Comparison of ENCODE assay signal across 1 cellular context in the genomic region with DNA sequence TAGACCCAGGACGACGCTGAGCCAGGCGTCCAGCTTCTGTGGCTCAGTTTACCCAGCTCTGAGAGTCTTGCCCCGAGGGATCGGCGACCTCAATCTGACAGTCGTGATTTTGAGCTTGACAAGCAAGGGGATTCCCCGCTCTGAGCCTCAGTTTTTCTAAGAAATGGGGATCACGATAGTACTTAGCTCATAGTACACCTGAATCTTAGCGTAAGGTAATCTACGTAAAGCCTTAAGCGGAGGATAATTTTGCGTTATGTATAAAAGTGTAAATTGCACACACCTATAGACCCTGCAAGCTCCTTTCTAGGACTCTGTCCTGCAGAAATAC.
TF ChIP-seq lines count a peak whose summit lies in the region.

No MANE protein-coding gene starts in this region.

TF ChIP-seq in HepG2, 621 proteins besides CTCF, POLR2A, EP300 and RAD21:
- TF ChIP-seq ZNF337 (CRISPR knock-in tag; IDR thresholded peaks at IDR 0.05; ENCODE audit: borderline replicate concordance, low read depth) (0 out of 2 replicates have a peak, but pooled peaks have one; percentile 8), GFI1 (CRISPR knock-in tag; IDR thresholded peaks at IDR 0.05; ENCODE audit: borderline replicate concordance) (no peak), ZNF543 (CRISPR knock-in tag; IDR thresholded peaks at IDR 0.05) (0 out of 2 replicates have a peak, but pooled peaks have one; percentile 2), KDM4B (CRISPR knock-in tag; IDR thresholded peaks at IDR 0.05) (no peak)
- TF ChIP-seq, protein P1, sequence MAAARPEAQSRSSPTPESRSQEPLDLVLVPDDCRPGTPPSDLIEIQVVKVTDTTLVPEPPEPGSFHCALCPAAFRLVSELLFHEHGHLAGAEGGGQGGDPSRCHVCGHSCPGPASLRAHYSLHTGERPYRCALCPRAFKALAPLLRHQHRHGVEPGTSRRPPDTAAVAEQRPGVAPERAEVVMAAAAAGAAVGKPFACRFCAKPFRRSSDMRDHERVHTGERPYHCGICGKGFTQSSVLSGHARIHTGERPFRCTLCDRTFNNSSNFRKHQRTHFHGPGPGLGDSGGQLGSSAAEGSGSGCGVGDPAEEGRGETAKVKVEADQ (CRISPR knock-in tag; IDR thresholded peaks at IDR 0.05; ENCODE audit: borderline replicate concordance) = 0 out of 2 replicates have a peak, but pooled peaks have one; percentile 12
- TF ChIP-seq, protein P2, sequence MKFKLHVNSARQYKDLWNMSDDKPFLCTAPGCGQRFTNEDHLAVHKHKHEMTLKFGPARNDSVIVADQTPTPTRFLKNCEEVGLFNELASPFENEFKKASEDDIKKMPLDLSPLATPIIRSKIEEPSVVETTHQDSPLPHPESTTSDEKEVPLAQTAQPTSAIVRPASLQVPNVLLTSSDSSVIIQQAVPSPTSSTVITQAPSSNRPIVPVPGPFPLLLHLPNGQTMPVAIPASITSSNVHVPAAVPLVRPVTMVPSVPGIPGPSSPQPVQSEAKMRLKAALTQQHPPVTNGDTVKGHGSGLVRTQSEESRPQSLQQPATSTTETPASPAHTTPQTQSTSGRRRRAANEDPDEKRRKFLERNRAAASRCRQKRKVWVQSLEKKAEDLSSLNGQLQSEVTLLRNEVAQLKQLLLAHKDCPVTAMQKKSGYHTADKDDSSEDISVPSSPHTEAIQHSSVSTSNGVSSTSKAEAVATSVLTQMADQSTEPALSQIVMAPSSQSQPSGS (CRISPR knock-in tag; IDR thresholded peaks at IDR 0.05) = no peak
- TF ChIP-seq, protein P3, sequence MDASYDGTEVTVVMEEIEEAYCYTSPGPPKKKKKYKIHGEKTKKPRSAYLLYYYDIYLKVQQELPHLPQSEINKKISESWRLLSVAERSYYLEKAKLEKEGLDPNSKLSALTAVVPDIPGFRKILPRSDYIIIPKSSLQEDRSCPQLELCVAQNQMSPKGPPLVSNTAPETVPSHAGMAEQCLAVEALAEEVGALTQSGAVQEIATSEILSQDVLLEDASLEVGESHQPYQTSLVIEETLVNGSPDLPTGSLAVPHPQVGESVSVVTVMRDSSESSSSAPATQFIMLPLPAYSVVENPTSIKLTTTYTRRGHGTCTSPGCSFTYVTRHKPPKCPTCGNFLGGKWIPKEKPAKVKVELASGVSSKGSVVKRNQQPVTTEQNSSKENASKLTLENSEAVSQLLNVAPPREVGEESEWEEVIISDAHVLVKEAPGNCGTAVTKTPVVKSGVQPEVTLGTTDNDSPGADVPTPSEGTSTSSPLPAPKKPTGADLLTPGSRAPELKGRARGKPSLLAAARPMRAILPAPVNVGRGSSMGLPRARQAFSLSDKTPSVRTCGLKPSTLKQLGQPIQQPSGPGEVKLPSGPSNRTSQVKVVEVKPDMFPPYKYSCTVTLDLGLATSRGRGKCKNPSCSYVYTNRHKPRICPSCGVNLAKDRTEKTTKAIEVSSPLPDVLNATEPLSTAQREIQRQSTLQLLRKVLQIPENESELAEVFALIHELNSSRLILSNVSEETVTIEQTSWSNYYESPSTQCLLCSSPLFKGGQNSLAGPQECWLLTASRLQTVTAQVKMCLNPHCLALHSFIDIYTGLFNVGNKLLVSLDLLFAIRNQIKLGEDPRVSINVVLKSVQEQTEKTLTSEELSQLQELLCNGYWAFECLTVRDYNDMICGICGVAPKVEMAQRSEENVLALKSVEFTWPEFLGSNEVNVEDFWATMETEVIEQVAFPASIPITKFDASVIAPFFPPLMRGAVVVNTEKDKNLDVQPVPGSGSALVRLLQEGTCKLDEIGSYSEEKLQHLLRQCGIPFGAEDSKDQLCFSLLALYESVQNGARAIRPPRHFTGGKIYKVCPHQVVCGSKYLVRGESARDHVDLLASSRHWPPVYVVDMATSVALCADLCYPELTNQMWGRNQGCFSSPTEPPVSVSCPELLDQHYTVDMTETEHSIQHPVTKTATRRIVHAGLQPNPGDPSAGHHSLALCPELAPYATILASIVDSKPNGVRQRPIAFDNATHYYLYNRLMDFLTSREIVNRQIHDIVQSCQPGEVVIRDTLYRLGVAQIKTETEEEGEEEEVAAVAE (CRISPR knock-in tag; IDR thresholded peaks at IDR 0.05; ENCODE audit: borderline replicate concordance) = no peak
